Comparison of ENCODE assay signal across 24 cellular contexts in the genomic region with DNA sequence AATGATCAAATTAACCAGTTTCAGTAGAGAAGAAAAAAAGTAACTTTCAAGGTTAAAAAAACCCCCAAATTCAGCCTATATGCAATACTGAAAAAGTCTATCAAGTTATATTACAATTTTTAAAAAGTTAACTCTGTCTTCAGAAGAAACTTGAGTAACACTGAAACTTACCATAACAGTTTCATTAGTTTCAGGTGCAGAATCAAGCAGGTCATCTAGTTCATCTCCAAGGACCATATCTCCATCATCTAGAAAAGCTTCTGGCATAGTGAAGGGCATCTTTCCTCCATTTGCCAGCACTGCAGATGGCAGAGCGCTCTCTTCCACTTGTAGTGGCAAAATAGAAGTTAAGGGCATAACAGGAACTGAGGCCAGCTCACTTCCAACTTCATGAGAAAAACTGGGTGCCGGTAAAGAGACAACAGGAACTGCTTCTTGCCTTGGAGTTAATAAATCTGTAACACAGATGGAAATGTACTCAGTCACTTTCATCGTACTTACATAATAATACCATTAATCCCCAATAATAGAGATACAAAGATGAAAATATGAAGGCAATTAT. TPM values are rescaled to one million over a fixed set of nuclear protein-coding genes. Genes with fewer than 3 reads are reported as not detected.
DNase-seq lines count a peak whose midpoint lies in the region; ATAC-seq, FAIRE-seq and TF ChIP-seq lines count a peak whose summit lies in the region.
"Had no signal": no experiment of that assay in that cellular context is flagged by ENCODE, and none has a peak within 500 bp of the region (broad histone marks: within the 10 kb centered on the region; RNA-seq: fewer than 3 reads in every experiment).

No MANE protein-coding gene starts in this region.

- H3K4me1 Mint-ChIP-seq in stimulated activated naive B cell treated with anti-CD40 and anti-IgM and Interleukin-4, amounts not matched to agents 10 μg/mL and 1 μg/mL and 100 μg/mL, for 72 hours, result peaks cover 14 to 21% of the 10 kb centered on the region in 2 donors

- H3K9me2 ChIP-seq in SU-DHL-6 (replicated peaks; ENCODE audit: insufficient read depth, low read length), result no peaks in the 10 kb centered on the region

- TF ChIP-seq CTCF in HepG2 (CRISPR knock-in tag; IDR thresholded peaks at IDR 0.05), result no peak
- TF ChIP-seq CTCF in right lobe of liver (IDR thresholded peaks at IDR 0.05), result no peak
- TF ChIP-seq CTCF in SU-DHL-6 (IDR thresholded peaks at IDR 0.05; ENCODE audit: insufficient read depth, low read length, poor library complexity, severe bottlenecking), result no peak

- H3K9ac ChIP-seq in HepG2 (ENCODE audit: insufficient read depth, low read depth, low read length) (no peak overlapping the region), SU-DHL-6 (ENCODE audit: low read length) (no peak overlapping the region)

- H4K20me1 ChIP-seq in HepG2 (ENCODE audit: insufficient read depth, low read length), result no peaks in the 10 kb centered on the region
- H4K20me1 ChIP-seq in SU-DHL-6 (ENCODE audit: low read depth, low read length), result no peaks in the 10 kb centered on the region

- POLR2A ChIA-PET in HepG2 (lab: Yijun Ruan, JAX), result interaction anchor here (0.6 to 3.2 kb wide), 2 partner anchors 11 to 23 kb away, joined by 3 to 12 read pairs; a partner anchor contains a TSS

- TF ChIP-seq EP300 in HepG2 (IDR thresholded peaks at IDR 0.05; ENCODE audit: low read depth in 2 of 2, low read length in 2 of 2), result no peak
- no peak for TF ChIP-seq EP300 in HepG2 (CRISPR knock-in tag; IDR thresholded peaks at IDR 0.05; ENCODE audit: borderline replicate concordance)

- H3K79me2 ChIP-seq in HepG2 (ENCODE audit: insufficient read depth, low read length) (no peaks in the 10 kb centered on the region), SU-DHL-6 (ENCODE audit: insufficient read depth, low read length) (peaks cover 4% of the 10 kb centered on the region; the same call in 1 of the 2 replicates)

- 99% methylated on average over 3 of the region's 3 CpGs for WGBS in HepG2 (ENCODE audit: low lambda C conversion rate)
- WGBS in right lobe of liver (ENCODE audit: insufficient coverage, low coverage, low lambda C conversion rate, missing lambda C conversion rate), result 86% methylated on average over 3 of the region's 3 CpGs

- H3F3A ChIP-seq in SU-DHL-6 (ENCODE audit: insufficient read depth), result peaks cover 55% of the 10 kb centered on the region

- intact Hi-C loops in HepG2 (cut with micrococcal nuclease; ENCODE audit: unreplicated experiment), result no loop called here
- intact Hi-C loops in right lobe of liver (cut with DNase I), result no loop called here

- TF ChIP-seq POLR2A in HepG2 (IDR thresholded peaks at IDR 0.05; ENCODE audit: insufficient read depth in 1 of 2, low read depth in 2 of 2, low read length in 2 of 2) (no peak), right lobe of liver (IDR thresholded peaks at IDR 0.05) (no peak), GM12892 (IDR thresholded peaks at IDR 0.05; ENCODE audit: low read depth, low read length) (no peak)

- H2AFZ ChIP-seq in HepG2 (ENCODE audit: low read length), result no peak overlapping the region
- no peak overlapping the region for H2AFZ ChIP-seq in SU-DHL-6 (ENCODE audit: low read depth, low read length, severe bottlenecking)

- H3K36me3 Mint-ChIP-seq in stimulated activated naive B cell treated with anti-CD40 and anti-IgM and Interleukin-4, amounts not matched to agents 10 μg/mL and 1 μg/mL and 100 μg/mL, for 72 hours, result peaks cover 39 to 40% of the 10 kb centered on the region in 2 donors

- no peaks in the 10 kb centered on the region for H3K27me3 ChIP-seq in HepG2 (ENCODE audit: control insufficient read depth in 1 of 2, insufficient read depth in 2 of 2, low read length in 2 of 2)
- no peaks in the 10 kb centered on the region for H3K27me3 ChIP-seq in right lobe of liver
- H3K27me3 ChIP-seq in SU-DHL-6 (ENCODE audit: low read length), result no peaks in the 10 kb centered on the region
- H3K27me3 ChIP-seq: pancreas, SJCRH30 had no signal

- peak overlapping the region; percentile 31 for H3K27ac Mint-ChIP-seq in stimulated activated naive B cell treated with anti-CD40 and anti-IgM and Interleukin-4, amounts not matched to agents 10 μg/mL and 1 μg/mL and 100 μg/mL, for 72 hours
- H3K27ac Mint-ChIP-seq: activated naive CD8-positive, alpha-beta T cell treated with anti-CD3 and anti-CD28 coated beads, Interleukin-2, amount 10 ng/mL, durations not matched to agents 7 days and 5 days; T-helper 1 cell treated with Interleukin-12 subunit alpha and Interleukin-12 subunit beta and Interleukin-4 antibody, amounts not matched to agents 30 μg/mL and 1 μg/mL, for 36 hours had no signal

- H3K9me3 Mint-ChIP-seq in stimulated activated naive B cell treated with anti-CD40 and anti-IgM and Interleukin-4, amounts not matched to agents 10 μg/mL and 1 μg/mL and 100 μg/mL, for 72 hours, result no peaks in the 10 kb centered on the region
- H3K9me3 Mint-ChIP-seq: activated naive CD8-positive, alpha-beta T cell treated with anti-CD3 and anti-CD28 coated beads, Interleukin-2, amount 10 ng/mL, durations not matched to agents 7 days and 5 days; naive thymus-derived CD8-positive, alpha-beta T cell; T-helper 1 cell treated with Interleukin-12 subunit alpha and Interleukin-12 subunit beta and Interleukin-4 antibody, amounts not matched to agents 30 μg/mL and 1 μg/mL, for 36 hours had no signal

- no TSS peak for BruUV-seq in HepG2 (replicated peaks; lab: Mats Ljungman, UMichigan)

- no peak overlapping the region for H3K4me3 Mint-ChIP-seq in stimulated activated naive B cell treated with anti-CD40 and anti-IgM and Interleukin-4, amounts not matched to agents 10 μg/mL and 1 μg/mL and 100 μg/mL, for 72 hours
- H3K4me3 Mint-ChIP-seq: activated naive CD8-positive, alpha-beta T cell treated with anti-CD3 and anti-CD28 coated beads, Interleukin-2, amount 10 ng/mL, durations not matched to agents 7 days and 5 days; naive thymus-derived CD8-positive, alpha-beta T cell; T-helper 1 cell treated with Interleukin-12 subunit alpha and Interleukin-12 subunit beta and Interleukin-4 antibody, amounts not matched to agents 30 μg/mL and 1 μg/mL, for 36 hours had no signal

- H3K27me3 Mint-ChIP-seq in stimulated activated naive B cell treated with anti-CD40 and anti-IgM and Interleukin-4, amounts not matched to agents 10 μg/mL and 1 μg/mL and 100 μg/mL, for 72 hours, result no peaks in the 10 kb centered on the region
- H3K27me3 Mint-ChIP-seq: activated naive CD8-positive, alpha-beta T cell treated with anti-CD3 and anti-CD28 coated beads, Interleukin-2, amount 10 ng/mL, durations not matched to agents 7 days and 5 days; naive thymus-derived CD8-positive, alpha-beta T cell had no signal

- H3K4me2 ChIP-seq in HepG2 (ENCODE audit: low read depth, low read length) (no peak overlapping the region), SU-DHL-6 (ENCODE audit: low read depth, low read length, poor library complexity, severe bottlenecking) (peak overlapping the region; percentile 48)

- H3K36me3 ChIP-seq in HepG2 (replicated peaks in 1 of 2; ENCODE audit: control insufficient read depth in 1 of 2, insufficient read depth in 2 of 2, low read length in 2 of 2) (peaks cover 36 to 80% of the 10 kb centered on the region in 2 experiments), right lobe of liver (peaks cover 5 to 93% (median 41%) of the 10 kb centered on the region in 4 donors), SU-DHL-6 (ENCODE audit: low read length) (peaks cover 36% of the 10 kb centered on the region)

- TF ChIP-seq RAD21 in HepG2 (CRISPR knock-in tag; IDR thresholded peaks at IDR 0.05), result no peak

- ATAC-seq in HepG2 (no peak), right lobe of liver (no peak), GM18517 (IDR thresholded peaks at IDR 0.05; ENCODE audit: unreplicated experiment) (peak; percentile 54), GM21529 (IDR thresholded peaks at IDR 0.05; ENCODE audit: unreplicated experiment) (no peak), HG03159 (IDR thresholded peaks at IDR 0.05; ENCODE audit: unreplicated experiment) (no peak)
- ATAC-seq in stimulated activated naive B cell treated with anti-CD40 and anti-IgM and Interleukin-4, amounts not matched to agents 10 μg/mL and 1 μg/mL and 100 μg/mL, for 72 hours (replicated peaks), result peak; percentile 42 to 57
- ATAC-seq: left lobe of liver; naive thymus-derived CD8-positive, alpha-beta T cell; Panc1; pancreas; right cardiac atrium had no signal

- no peaks in the 10 kb centered on the region for H3K4me1 ChIP-seq in HepG2 (ENCODE audit: insufficient read depth, low read length)
- no peaks in the 10 kb centered on the region for H3K4me1 ChIP-seq in right lobe of liver
- H3K4me1 ChIP-seq: pancreas, SJCRH30 had no signal

- H3K27ac ChIP-seq in HepG2 (ENCODE audit: extremely low read length, insufficient read depth, low read length), result no peak overlapping the region
- H3K27ac ChIP-seq in right lobe of liver, result no peak overlapping the region
- peak overlapping the region; percentile 64 for H3K27ac ChIP-seq in SU-DHL-6 (ENCODE audit: low read depth, low read length)
- H3K27ac ChIP-seq: C4-2B, epithelial cell of prostate, pancreas, SJCRH30 had no signal

- no peaks in the 10 kb centered on the region for H3K9me3 ChIP-seq in HepG2 (ENCODE audit: low read length)
- no peaks in the 10 kb centered on the region for H3K9me3 ChIP-seq in right lobe of liver
- no peaks in the 10 kb centered on the region for H3K9me3 ChIP-seq in SU-DHL-6 (ENCODE audit: insufficient read depth, low read length)
- H3K9me3 ChIP-seq: pancreas, SJCRH30 had no signal

- in situ Hi-C loops in HepG2 (cut with HindIII; ENCODE audit: extremely low pct_ligation_motif_present, low pct_unique_long_range_greater_than_20kb), result no loop called here

- CTCF ChIA-PET in HepG2 (lab: Yijun Ruan, JAX; ENCODE audit: low intra/inter-chr PET ratio, low total read pairs), result no interaction called here

- DNase-seq in HepG2 (ENCODE audit: low spot score) (no peak), right lobe of liver (no peak), GM12892 (ENCODE audit: insufficient read length) (no peak)
- no peak for DNase-seq in stimulated activated naive B cell treated with anti-CD40 and anti-IgM and Interleukin-4, amounts not matched to agents 10 μg/mL and 1 μg/mL and 100 μg/mL, for 72 hours
- DNase-seq: activated CD4-positive, alpha-beta T cell treated with anti-CD3 and anti-CD28 coated beads, Interleukin-2, amount 50 U/mL, for 48 hours; activated naive CD8-positive, alpha-beta T cell treated with anti-CD3 and anti-CD28 coated beads, Interleukin-2, amount 10 ng/mL, durations not matched to agents 7 days and 5 days; cerebellar nuclear complex; DMS 273 treated with DMSO at 0.1 percent for 48 hours; naive thymus-derived CD8-positive, alpha-beta T cell; NCI-H2081 treated with DMSO at 0.1 percent for 48 hours; pancreas; right cardiac atrium; SJCRH30 had no signal

- no peak overlapping the region for H3K4me3 ChIP-seq in HepG2 (replicated peaks in 1 of 3; ENCODE audit: insufficient read depth in 1 of 3, low read depth in 2 of 3, low read length in 3 of 3)
- H3K4me3 ChIP-seq in right lobe of liver, result no peak overlapping the region
- peak overlapping the region; percentile 4 for H3K4me3 ChIP-seq in SU-DHL-6 (ENCODE audit: insufficient read depth, low read length, poor library complexity, severe bottlenecking)
- H3K4me3 ChIP-seq: pancreas, SJCRH30 had no signal

- no peak for FAIRE-seq in HepG2 (lab: Jason Lieb, UNC)
- FAIRE-seq in GM12892 (lab: Jason Lieb, UNC), result no peak
- FAIRE-seq: H1, pancreas, urothelium cell line had no signal

RNA-seq across cellular contexts. Expression of a gene that starts 22.9 kb away (rescaled TPM):
- total RNA-seq in HepG2 (2016; rRNA removed; fragmentation: Illumina TruSeq; extraction: Trizol) (29.2 and 51.5 TPM in 2 replicates), right lobe of liver (10 to 100 TPM; 22.8 to 34.0 (median 26.9) TPM)
- total RNA-seq in HepG2 (2016; cell fraction: cytosol; rRNA removed; fragmentation: Illumina TruSeq; extraction: Trizol; ENCODE audit: low read depth), result 36.4 and 39.0 TPM in 2 replicates
- total RNA-seq in HepG2 (2016; cell fraction: insoluble cytoplasmic fraction; rRNA removed; fragmentation: Illumina TruSeq; extraction: Trizol), result 27.9 and 45.5 TPM in 2 replicates
- total RNA-seq in HepG2 (2016; cell fraction: membrane; rRNA removed; fragmentation: Illumina TruSeq; extraction: Trizol), result 21.9 and 22.1 TPM in 2 replicates
- 62.9 and 69.9 TPM in 2 replicates for total RNA-seq in HepG2 (2016; cell fraction: nucleus; rRNA removed; fragmentation: Illumina TruSeq; extraction: Trizol)
- polyA plus RNA-seq in HepG2 (2011; rRNA removed), result 28.4 and 36.8 TPM in 2 replicates
- 17.3 and 26.0 TPM in 2 replicates for polyA plus RNA-seq in HepG2 (2011; cell fraction: cytosol; rRNA removed)
- polyA plus RNA-seq in HepG2 (2011; cell fraction: nucleus; rRNA removed), result 65.4 and 82.1 TPM in 2 replicates
- polyA plus RNA-seq in HepG2 (2012), result 38.8 and 45.6 TPM in 2 replicates
- 7.0 and 7.9 TPM in 2 replicates for polyA plus RNA-seq in HepG2 (2016; cell fraction: cytosol; fragmentation: Illumina TruSeq; extraction: Trizol; ENCODE audit: low read depth)
- polyA plus RNA-seq in HepG2 (2016; cell fraction: insoluble cytoplasmic fraction; fragmentation: Illumina TruSeq; extraction: Trizol; ENCODE audit: low read depth), result 53.0 and 59.0 TPM in 2 replicates
- 12.7 and 13.1 TPM in 2 replicates for polyA plus RNA-seq in HepG2 (2016; cell fraction: membrane; fragmentation: Illumina TruSeq; extraction: Trizol; ENCODE audit: low read depth)
- polyA plus RNA-seq in HepG2 (2016; cell fraction: nucleus; fragmentation: Illumina TruSeq; extraction: Trizol; ENCODE audit: insufficient read depth, low read depth), result 118 and 123 TPM in 2 replicates
- 15.6 and 21.1 TPM in 2 replicates for polyA minus RNA-seq in HepG2 (2011; rRNA and poly(A)+ RNA removed; ENCODE audit: low replicate concordance)
- 19.2 and 27.3 TPM in 2 replicates for polyA minus RNA-seq in HepG2 (2011; cell fraction: cytosol; rRNA and poly(A)+ RNA removed)
- polyA minus RNA-seq in HepG2 (2011; cell fraction: nucleus; rRNA and poly(A)+ RNA removed), result 93.7 and 101 TPM in 2 replicates
- polyA plus RNA-seq in GM12892 (2012; ENCODE audit: missing spikeins), result 85.5 TPM

RNA-seq across cellular contexts. Expression of a gene that starts 31.5 kb away (rescaled TPM):
- 46.4 and 74.9 TPM in 2 replicates for total RNA-seq in HepG2 (2016; rRNA removed; fragmentation: Illumina TruSeq; extraction: Trizol)
- total RNA-seq in HepG2 (2016; cell fraction: cytosol; rRNA removed; fragmentation: Illumina TruSeq; extraction: Trizol; ENCODE audit: low read depth), result 35.1 and 37.4 TPM in 2 replicates
- 41.1 and 74.2 TPM in 2 replicates for total RNA-seq in HepG2 (2016; cell fraction: insoluble cytoplasmic fraction; rRNA removed; fragmentation: Illumina TruSeq; extraction: Trizol)
- 66.4 and 69.7 TPM in 2 replicates for total RNA-seq in HepG2 (2016; cell fraction: membrane; rRNA removed; fragmentation: Illumina TruSeq; extraction: Trizol)
- total RNA-seq in HepG2 (2016; cell fraction: nucleus; rRNA removed; fragmentation: Illumina TruSeq; extraction: Trizol), result 67.8 and 74.4 TPM in 2 replicates
- polyA plus RNA-seq in HepG2 (2011; rRNA removed), result 123 and 124 TPM in 2 replicates
- 124 and 127 TPM in 2 replicates for polyA plus RNA-seq in HepG2 (2011; cell fraction: cytosol; rRNA removed)
- polyA plus RNA-seq in HepG2 (2011; cell fraction: nucleus; rRNA removed), result 90.0 and 92.7 TPM in 2 replicates
- polyA plus RNA-seq in HepG2 (2012), result 52.3 and 58.7 TPM in 2 replicates
- polyA plus RNA-seq in HepG2 (2016; cell fraction: cytosol; fragmentation: Illumina TruSeq; extraction: Trizol; ENCODE audit: low read depth), result 27.8 and 29.0 TPM in 2 replicates
- 50.3 and 56.6 TPM in 2 replicates for polyA plus RNA-seq in HepG2 (2016; cell fraction: insoluble cytoplasmic fraction; fragmentation: Illumina TruSeq; extraction: Trizol; ENCODE audit: low read depth)
- 51.9 and 62.9 TPM in 2 replicates for polyA plus RNA-seq in HepG2 (2016; cell fraction: membrane; fragmentation: Illumina TruSeq; extraction: Trizol; ENCODE audit: low read depth)
- polyA plus RNA-seq in HepG2 (2016; cell fraction: nucleus; fragmentation: Illumina TruSeq; extraction: Trizol; ENCODE audit: insufficient read depth, low read depth), result 110 TPM in 2 replicates
- polyA minus RNA-seq in HepG2 (2011; rRNA and poly(A)+ RNA removed; ENCODE audit: low replicate concordance), result 53.2 and 119 TPM in 2 replicates
- polyA minus RNA-seq in HepG2 (2011; cell fraction: cytosol; rRNA and poly(A)+ RNA removed), result 62.7 TPM in 2 replicates
- 73.1 and 73.3 TPM in 2 replicates for polyA minus RNA-seq in HepG2 (2011; cell fraction: nucleus; rRNA and poly(A)+ RNA removed)
- total RNA-seq in right lobe of liver, result 10 to 100 TPM; 43.2 to 63.3 (median 54.0) TPM
- 37.2 TPM for polyA plus RNA-seq in GM12892 (2012; ENCODE audit: missing spikeins)

Comparison
In these comparisons a context has a peak if more than half of its experiments do, and no peak if none do; other contexts are left out.
1. ATAC-seq: peak in GM18517 (single experiment) and stimulated activated naive B cell treated with anti-CD40 and anti-IgM and Interleukin-4, amounts not matched to agents 10 μg/mL and 1 μg/mL and 100 μg/mL, for 72 hours (2 of 2); none in HepG2 (single experiment), right lobe of liver (0 of 4), GM21529 (single experiment) and HG03159 (single experiment).